In the genomic region with DNA sequence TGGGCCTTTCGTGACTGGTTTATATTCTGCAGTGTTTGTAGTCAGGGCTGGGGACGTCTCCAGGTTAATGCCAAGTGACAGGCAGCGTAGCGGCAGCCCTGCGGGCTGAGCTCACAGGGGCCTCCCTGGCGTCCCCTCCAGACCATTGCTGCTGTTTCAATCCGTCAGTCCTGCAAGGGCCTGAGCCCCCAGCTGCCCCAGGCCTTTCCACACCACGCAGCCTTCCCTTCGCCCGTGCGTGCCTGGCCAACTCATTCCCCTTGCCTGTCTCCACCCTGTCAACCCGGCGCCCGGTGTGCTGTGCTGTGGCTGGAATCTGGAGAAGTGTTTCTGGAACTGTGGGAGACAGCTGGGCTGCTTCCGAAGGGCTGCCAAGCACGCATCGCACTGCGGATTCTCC, we compare ENCODE assay signal across 28 cellular contexts. TPM values are rescaled to one million over a fixed set of nuclear protein-coding genes. Genes with fewer than 3 reads are reported as not detected.
"Had no signal": no experiment of that assay in that cellular context is flagged by ENCODE, and none has a peak within 500 bp of the region (broad histone marks: within the 10 kb centered on the region; RNA-seq: fewer than 3 reads in every experiment).

No MANE protein-coding gene starts in this region.

- H3K4me3 ChIP-seq: colonic mucosa, esophagus muscularis mucosa, gastroesophageal sphincter, prostate gland, skin epidermis, testis, tibial nerve, upper lobe of right lung, vagina had no signal

- H3K4me1 ChIP-seq: colonic mucosa, esophagus muscularis mucosa, gastroesophageal sphincter, parathyroid adenoma, prostate gland, testis, tibial nerve, upper lobe of right lung, vagina had no signal

- H3K27me3 ChIP-seq: testis, vagina had no signal

- H3K36me3 Mint-ChIP-seq: naive thymus-derived CD8-positive, alpha-beta T cell; stimulated activated naive B cell treated with anti-CD40 and anti-IgM and Interleukin-4, amounts not matched to agents 10 μg/mL and 1 μg/mL and 100 μg/mL, for 72 hours had no signal

- H3K9ac ChIP-seq: parathyroid adenoma had no signal

- H3K9me3 Mint-ChIP-seq: naive thymus-derived CD8-positive, alpha-beta T cell; stimulated activated naive B cell treated with anti-CD40 and anti-IgM and Interleukin-4, amounts not matched to agents 10 μg/mL and 1 μg/mL and 100 μg/mL, for 72 hours; stimulated activated naive CD8-positive, alpha-beta T cell treated with anti-CD3 and anti-CD28 coated beads, Interleukin-15, amount 100 ng/mL, for 72 hours had no signal

- H2AFZ ChIP-seq: parathyroid adenoma had no signal

- H3K36me3 ChIP-seq: colonic mucosa, esophagus muscularis mucosa, gastroesophageal sphincter, prostate gland, tibial nerve, upper lobe of right lung, vagina had no signal

- H3K9me3 ChIP-seq: colonic mucosa, esophagus muscularis mucosa, prostate gland, testis, tibial nerve, upper lobe of right lung, vagina had no signal

- ATAC-seq: gastroesophageal sphincter; naive thymus-derived CD8-positive, alpha-beta T cell; sciatic nerve; stimulated activated naive B cell treated with anti-CD40 and anti-IgM and Interleukin-4, amounts not matched to agents 10 μg/mL and 1 μg/mL and 100 μg/mL, for 72 hours; stimulated activated naive CD8-positive, alpha-beta T cell treated with anti-CD3 and anti-CD28 coated beads, Interleukin-15, amount 100 ng/mL, for 72 hours; upper lobe of right lung had no signal

- H3K27ac ChIP-seq: colonic mucosa, esophagus muscularis mucosa, gastroesophageal sphincter, parathyroid adenoma, prostate gland, skin epidermis, testis, tibial nerve, upper lobe of right lung, vagina had no signal

- DNase-seq: cerebellar nuclear complex; colonic mucosa; dermis blood vessel endothelial cell; head of caudate nucleus; hippocampal formation; mammary epithelial cell; naive thymus-derived CD8-positive, alpha-beta T cell; stimulated activated CD4-positive, alpha-beta T cell treated with anti-CD3 and anti-CD28 coated beads, Interleukin-2, amount 100 ng/mL, for 24 hours; stimulated activated CD4-positive, alpha-beta T cell treated with anti-CD3 and anti-CD28 coated beads, Interleukin-4, amount 100 ng/mL, for 4 hours; stimulated activated naive B cell treated with anti-CD40 and anti-IgM and Interleukin-4, amounts not matched to agents 10 μg/mL and 1 μg/mL and 100 μg/mL, for 72 hours; stimulated activated naive CD8-positive, alpha-beta T cell treated with anti-CD3 and anti-CD28 coated beads, Interleukin-15, amount 100 ng/mL, for 72 hours; testis; upper lobe of right lung had no signal

- H3K4me3 Mint-ChIP-seq: stimulated activated naive B cell treated with anti-CD40 and anti-IgM and Interleukin-4, amounts not matched to agents 10 μg/mL and 1 μg/mL and 100 μg/mL, for 72 hours; stimulated activated naive CD8-positive, alpha-beta T cell treated with anti-CD3 and anti-CD28 coated beads, Interleukin-15, amount 100 ng/mL, for 72 hours had no signal

- H3K27ac Mint-ChIP-seq: naive thymus-derived CD8-positive, alpha-beta T cell; stimulated activated naive B cell treated with anti-CD40 and anti-IgM and Interleukin-4, amounts not matched to agents 10 μg/mL and 1 μg/mL and 100 μg/mL, for 72 hours; stimulated activated naive CD8-positive, alpha-beta T cell treated with anti-CD3 and anti-CD28 coated beads, Interleukin-15, amount 100 ng/mL, for 72 hours had no signal

RNA-seq across cellular contexts. Expression of a gene that starts 11.9 kb away (rescaled TPM):
- total RNA-seq: colonic mucosa; dermis blood vessel endothelial cell; esophagus muscularis mucosa; fibroblast of villous mesenchyme; gastroesophageal sphincter; kidney epithelial cell; mammary epithelial cell; mesenteric fat pad; mononuclear cell; naive thymus-derived CD8-positive, alpha-beta T cell; omental fat pad; renal cortical epithelial cell; sciatic nerve; subcutaneous adipose tissue; tibial nerve; upper lobe of right lung; vagina had no signal
- polyA plus RNA-seq: mammary epithelial cell; naive thymus-derived CD8-positive, alpha-beta T cell had no signal
